ENCODE assay signal across 8 cellular contexts in the genomic region with DNA sequence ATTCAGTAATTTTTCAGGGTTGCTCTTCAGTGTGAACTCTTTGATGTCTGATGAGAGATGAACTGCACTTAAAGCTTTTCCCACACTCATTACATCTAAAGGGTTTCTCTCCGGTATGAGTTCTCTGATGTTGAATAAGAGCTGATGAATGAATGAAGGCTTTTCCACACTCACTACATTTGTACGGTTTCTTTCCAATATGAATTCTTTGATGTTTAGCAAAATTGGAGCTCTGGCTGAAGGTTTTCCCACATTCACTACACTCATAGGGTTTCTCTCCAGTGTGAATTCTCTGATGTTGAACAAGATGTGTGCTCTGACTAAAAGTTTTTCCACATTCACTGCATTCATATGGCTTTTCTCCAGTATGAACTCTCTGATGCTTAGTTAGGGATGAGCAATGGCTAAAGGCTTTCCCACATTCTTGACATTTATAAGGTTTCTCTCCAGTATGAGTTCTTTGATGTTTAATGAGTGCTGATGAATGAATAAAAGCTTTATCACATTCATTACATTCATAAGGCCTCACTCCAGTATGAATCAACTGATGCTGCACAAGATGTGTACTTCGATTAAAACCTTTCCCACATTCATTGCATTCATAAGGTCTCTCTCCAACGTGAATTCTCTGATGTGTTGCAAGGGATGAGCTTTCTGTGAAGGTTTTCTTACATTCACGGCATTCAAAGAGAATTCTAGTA. TPM values are rescaled to one million over a fixed set of nuclear protein-coding genes. Genes with fewer than 3 reads are reported as not detected.
"Had no signal": no experiment of that assay in that cellular context is flagged by ENCODE, and none has a peak within 500 bp of the region (broad histone marks: within the 10 kb centered on the region; RNA-seq: fewer than 3 reads in every experiment).

No MANE protein-coding gene starts in this region.

RNA-seq across cellular contexts. Expression of gene TBC1D28, which starts 17.9 kb away (rescaled TPM):
- total RNA-seq: activated B cell treated with CpG ODN at 0.5 μM for 24 hours; activated CD4-positive, alpha-beta T cell treated with anti-CD3 and anti-CD28 coated beads, Interleukin-2, amount 10 ng/mL, durations not matched to agents 24 days and 14 days; activated CD8-positive, alpha-beta memory T cell treated with anti-CD3 and anti-CD28 coated beads, Interleukin-2, amount 10 ng/mL, durations not matched to agents 7 days and 5 days; cardiac muscle cell; MCF 10A; PC-3; SJSA1; T-helper 1 cell treated with Interleukin-12 subunit alpha and Interleukin-12 subunit beta and Interleukin-4 antibody, amounts not matched to agents 30 ng/mL and 1 ng/mL, for 36 hours had no signal
- polyA plus RNA-seq: cardiac muscle cell had no signal
